In genomic region chr4:190021973-190022372, GRCh38 we compare ENCODE assay signal across 7 cellular contexts. TPM values are rescaled to one million over a fixed set of nuclear protein-coding genes. Genes with fewer than 3 reads are reported as not detected.
"Had no signal": no experiment of that assay in that cellular context is flagged by ENCODE, and none has a peak within 500 bp of the region (broad histone marks: within the 10 kb centered on the region; RNA-seq: fewer than 3 reads in every experiment).

No MANE protein-coding gene starts in this region.

RNA-seq across cellular contexts. Expression of gene FRG2, which starts 5.1 kb away (rescaled TPM):
- total RNA-seq: GM23338, H7, HepG2, HFFc6 had no signal
- polyA plus RNA-seq: GM23338, HepG2, IgD-negative memory B cell had no signal

RNA-seq across cellular contexts. Expression of gene DBET, which starts 42.3 kb away (rescaled TPM):
- total RNA-seq: GM23338, H4, H7, HepG2, HFFc6, HT1080 had no signal
- polyA plus RNA-seq: HepG2, IgD-negative memory B cell had no signal
